In genomic region chr4:149465941-149466340, GRCh38 we compare ENCODE assay signal across 24 cellular contexts.
A peak's percentile ranks its signal among the peaks of the same experiment; 100 is the strongest.
DNase-seq lines count a peak whose midpoint lies in the region; ATAC-seq, FAIRE-seq and TF ChIP-seq lines count a peak whose summit lies in the region.
"Had no signal": no experiment of that assay in that cellular context is flagged by ENCODE, and none has a peak within 500 bp of the region (broad histone marks: within the 10 kb centered on the region; RNA-seq: fewer than 3 reads in every experiment).

No MANE protein-coding gene starts in this region.

- intact Hi-C loops in IMR-90 (cut with micrococcal nuclease) (no loop called here), HepG2 (cut with micrococcal nuclease; ENCODE audit: unreplicated experiment) (no loop called here)

- no peaks in the 10 kb centered on the region for H3K4me1 ChIP-seq in IMR-90 (ENCODE audit: control insufficient read depth, insufficient read depth, low read length)
- H3K4me1 ChIP-seq in HepG2 (ENCODE audit: insufficient read depth, low read length), result no peaks in the 10 kb centered on the region
- H3K4me1 ChIP-seq: SJCRH30, suprapubic skin, uterus had no signal

- H3K23ac ChIP-seq in IMR-90 (ENCODE audit: low read depth, low read length), result no peak overlapping the region

- TF ChIP-seq RAD21 in IMR-90 (IDR thresholded peaks at IDR 0.05; ENCODE audit: low read length), result no peak
- no peak for TF ChIP-seq RAD21 in HepG2 (CRISPR knock-in tag; IDR thresholded peaks at IDR 0.05)

- H3K9ac ChIP-seq in IMR-90 (ENCODE audit: low read depth, low read length), result no peak overlapping the region
- H3K9ac ChIP-seq in HepG2 (ENCODE audit: insufficient read depth, low read depth, low read length), result no peak overlapping the region

- no peaks in the 10 kb centered on the region for H3K36me3 Mint-ChIP-seq in activated T-cell treated with anti-CD3 and anti-CD28 coated beads, Interleukin-2, amount 50 U/mL, for 24 hours (ENCODE audit: low read depth)
- H3K36me3 Mint-ChIP-seq: CD14-positive monocyte, mesothelial cell of epicardium had no signal

- TF ChIP-seq POLR2A in IMR-90 (IDR thresholded peaks at IDR 0.05; ENCODE audit: low read depth, low read length) (no peak), HepG2 (IDR thresholded peaks at IDR 0.05; ENCODE audit: insufficient read depth in 1 of 2, low read depth in 2 of 2, low read length in 2 of 2) (no peak)

- in situ Hi-C loops in IMR-90 (cut with MboI; ENCODE audit: low sequenced_read_pairs), result no loop called here
- in situ Hi-C loops in HepG2 (cut with HindIII; ENCODE audit: extremely low pct_ligation_motif_present, low pct_unique_long_range_greater_than_20kb), result no loop called here

- no peak overlapping the region for H3K27ac Mint-ChIP-seq in activated T-cell treated with anti-CD3 and anti-CD28 coated beads, Interleukin-2, amount 50 U/mL, for 24 hours
- H3K27ac Mint-ChIP-seq: CD14-positive monocyte; mesothelial cell of epicardium; nephron; T-helper 1 cell treated with Interleukin-12 subunit alpha and Interleukin-12 subunit beta and Interleukin-4 antibody, amounts not matched to agents 30 μg/mL and 1 μg/mL, for 36 hours had no signal

- no peaks in the 10 kb centered on the region for H3K27me3 Mint-ChIP-seq in activated T-cell treated with anti-CD3 and anti-CD28 coated beads, Interleukin-2, amount 50 U/mL, for 24 hours

- 40% methylated on average over 1 of the region's 1 CpG; no CpG with 5 or more reads in 1 of the 2 experiments for WGBS in IMR-90 (ENCODE audit: extremely low coverage in 2 of 2, insufficient read length in 1 of 2), 2 experiments
- 4% methylated on average over 1 of the region's 1 CpG for WGBS in HepG2 (ENCODE audit: low lambda C conversion rate)

- H3K36me3 ChIP-seq in BJ (ENCODE audit: control insufficient read depth, insufficient read depth, low read length), result no peaks in the 10 kb centered on the region
- no peaks in the 10 kb centered on the region for H3K36me3 ChIP-seq in IMR-90 (ENCODE audit: control insufficient read depth, insufficient read depth, low read length)
- H3K36me3 ChIP-seq in HepG2 (replicated peaks in 1 of 2; ENCODE audit: control insufficient read depth in 1 of 2, insufficient read depth in 2 of 2, low read length in 2 of 2), result no peaks in the 10 kb centered on the region
- H3K36me3 ChIP-seq: SJCRH30, suprapubic skin, uterus, WERI-Rb-1 had no signal

- H3K79me1 ChIP-seq in IMR-90 (ENCODE audit: low read depth in 1 of 2, low read length in 2 of 2), result no peaks in the 10 kb centered on the region

- H2BK15ac ChIP-seq in IMR-90 (ENCODE audit: low read depth, low read length), result no peak overlapping the region

- no peak overlapping the region for H2BK5ac ChIP-seq in IMR-90 (ENCODE audit: low read depth, low read length, poor library complexity, severe bottlenecking)

- no peak overlapping the region for H4K5ac ChIP-seq in IMR-90 (ENCODE audit: low read depth, low read length)

- no peak for TF ChIP-seq EP300 in HepG2 (IDR thresholded peaks at IDR 0.05; ENCODE audit: low read depth in 2 of 2, low read length in 2 of 2)
- no peak for TF ChIP-seq EP300 in HepG2 (CRISPR knock-in tag; IDR thresholded peaks at IDR 0.05; ENCODE audit: borderline replicate concordance)

- dilution Hi-C loops in IMR-90 (cut with HindIII; ENCODE audit: low sequenced_read_pairs, unreplicated experiment), result no loop called here

- H2AK9ac ChIP-seq in IMR-90 (replicated peaks; ENCODE audit: low read depth, low read length, poor library complexity), result no peak overlapping the region

- FAIRE-seq in HepG2 (lab: Jason Lieb, UNC), result no peak

- DNase-seq in BJ (ENCODE audit: low read depth) (peak; percentile 4), IMR-90 (peak; percentile 18), epithelial cell of esophagus (ENCODE audit: low read depth) (peak; percentile 87), HepG2 (ENCODE audit: low spot score) (no peak), NCI-H510A treated with DMSO at 0.1 percent for 48 hours (lab: John Stamatoyannopoulos, UW) (no peak)
- no peak for DNase-seq in activated T-cell treated with anti-CD3 and anti-CD28 coated beads, Interleukin-2, amount 50 U/mL, for 24 hours
- DNase-seq in stimulated activated naive CD4-positive, alpha-beta T cell treated with Interleukin-2 at 50 U/mL for 16 hours (lab: John Stamatoyannopoulos, UW), result no peak
- DNase-seq: ACHN; activated CD4-positive, alpha-beta T cell treated with anti-CD3 and anti-CD28 coated beads, Interleukin-2, amount 50 U/mL, for 4 hours; amniotic stem cell; DMS153; effector CD4-positive, alpha-beta T cell; left cardiac atrium; NCI-H1105 treated with DMSO at 0.1 percent for 48 hours; NCI-H526; SJCRH30; uterus; WERI-Rb-1 had no signal

- no peak for TF ChIP-seq CTCF in BJ (IDR thresholded peaks at IDR 0.05; ENCODE audit: insufficient read depth, low read depth, low read length)
- no peak for TF ChIP-seq CTCF in IMR-90 (conservative IDR thresholded peaks at IDR 0.05; ENCODE audit: low read depth, low read length)
- no peak for TF ChIP-seq CTCF in epithelial cell of esophagus (IDR thresholded peaks at IDR 0.05; ENCODE audit: insufficient read depth, low read depth, low read length, missing control alignments)
- TF ChIP-seq CTCF in HepG2 (CRISPR knock-in tag; IDR thresholded peaks at IDR 0.05), result no peak

- H3K9me3 ChIP-seq in IMR-90 (ENCODE audit: control insufficient read depth, insufficient read depth, low read length) (no peaks in the 10 kb centered on the region), HepG2 (ENCODE audit: low read length) (peaks cover 50% of the 10 kb centered on the region)
- H3K9me3 ChIP-seq: SJCRH30, uterus had no signal

- no peak overlapping the region for H2AFZ ChIP-seq in IMR-90 (replicated peaks; ENCODE audit: low read length, poor library complexity)
- no peak overlapping the region for H2AFZ ChIP-seq in HepG2 (ENCODE audit: low read length)

- no peak overlapping the region for H3K4ac ChIP-seq in IMR-90 (ENCODE audit: low read depth, low read length)

- H2BK20ac ChIP-seq in IMR-90 (ENCODE audit: low read depth, low read length), result no peak overlapping the region

- H3K4me1 Mint-ChIP-seq in activated T-cell treated with anti-CD3 and anti-CD28 coated beads, Interleukin-2, amount 50 U/mL, for 24 hours (ENCODE audit: low read depth), result no peaks in the 10 kb centered on the region
- H3K4me1 Mint-ChIP-seq: CD14-positive monocyte, mesothelial cell of epicardium, nephron had no signal

- POLR2A ChIA-PET in BJ (lab: Charles Lee), result no interaction called here
- POLR2A ChIA-PET in IMR-90 (lab: Charles Lee; ENCODE audit: unreplicated experiment), result no interaction called here
- POLR2A ChIA-PET in HepG2 (lab: Yijun Ruan, JAX), result no interaction called here

- no peak overlapping the region for H4K91ac ChIP-seq in IMR-90 (ENCODE audit: insufficient read depth, low read depth, low read length)

- H2BK120ac ChIP-seq in IMR-90 (ENCODE audit: low read depth, low read length), result no peak overlapping the region

- no peak overlapping the region for H3K18ac ChIP-seq in IMR-90 (ENCODE audit: low read depth, low read length)

- H3K9me1 ChIP-seq in IMR-90 (ENCODE audit: insufficient read depth, low read length), result no peaks in the 10 kb centered on the region

- ATAC-seq in IMR-90 (ENCODE audit: low read depth), result no peak
- no peak for ATAC-seq in HepG2
- no peak for ATAC-seq in HG03108 (IDR thresholded peaks at IDR 0.05; ENCODE audit: unreplicated experiment)
- ATAC-seq: left cardiac atrium had no signal

- no peak overlapping the region for H3K4me3 ChIP-seq in BJ (ENCODE audit: low read depth, low read length)
- H3K4me3 ChIP-seq in IMR-90 (ENCODE audit: insufficient read depth, low read depth, low read length), result no peak overlapping the region
- no peak overlapping the region for H3K4me3 ChIP-seq in epithelial cell of esophagus (ENCODE audit: low read length)
- H3K4me3 ChIP-seq in HepG2 (replicated peaks in 1 of 3; ENCODE audit: insufficient read depth in 1 of 3, low read depth in 2 of 3, low read length in 3 of 3), result no peak overlapping the region
- H3K4me3 ChIP-seq: SJCRH30, suprapubic skin, uterus had no signal

- CTCF ChIA-PET in BJ (lab: Yijun Ruan, JAX), result interaction anchor here (0.6 kb wide), 1 partner anchor 26 kb away, joined by 3 read pairs; no protein-coding TSS in a partner anchor
- CTCF ChIA-PET in IMR-90 (lab: Yijun Ruan, JAX), result no interaction called here
- CTCF ChIA-PET in HepG2 (lab: Yijun Ruan, JAX; ENCODE audit: low intra/inter-chr PET ratio, low total read pairs), result no interaction called here

- H3K27me3 ChIP-seq in BJ (ENCODE audit: control insufficient read depth, insufficient read depth, low read length), result no peaks in the 10 kb centered on the region
- no peaks in the 10 kb centered on the region for H3K27me3 ChIP-seq in IMR-90 (ENCODE audit: control insufficient read depth, insufficient read depth, low read length)
- H3K27me3 ChIP-seq in HepG2 (ENCODE audit: control insufficient read depth in 1 of 2, insufficient read depth in 2 of 2, low read length in 2 of 2), result no peaks in the 10 kb centered on the region; a peak in 1 of 5 replicates
- H3K27me3 ChIP-seq: SJCRH30, suprapubic skin, uterus had no signal

- H3K4me2 ChIP-seq in IMR-90 (ENCODE audit: low read depth, low read length) (no peak overlapping the region), HepG2 (ENCODE audit: low read depth, low read length) (no peak overlapping the region)

- no peak overlapping the region for H3K56ac ChIP-seq in IMR-90 (ENCODE audit: extremely low read depth, insufficient read depth, low read length)

- H3K4me3 Mint-ChIP-seq in activated T-cell treated with anti-CD3 and anti-CD28 coated beads, Interleukin-2, amount 50 U/mL, for 24 hours, result no peak overlapping the region
- H3K4me3 Mint-ChIP-seq: CD14-positive monocyte; mesothelial cell of epicardium; nephron; T-helper 1 cell treated with Interleukin-12 subunit alpha and Interleukin-12 subunit beta and Interleukin-4 antibody, amounts not matched to agents 30 μg/mL and 1 μg/mL, for 36 hours had no signal

- no peaks in the 10 kb centered on the region for H3K79me2 ChIP-seq in HepG2 (ENCODE audit: insufficient read depth, low read length)

- BruUV-seq in IMR-90 (replicated peaks; lab: Mats Ljungman, UMichigan), result no TSS peak
- BruUV-seq in HepG2 (replicated peaks; lab: Mats Ljungman, UMichigan), result no TSS peak

- H3K27ac ChIP-seq in IMR-90 (ENCODE audit: insufficient read depth, low read length) (no peak overlapping the region), HepG2 (ENCODE audit: extremely low read length, insufficient read depth, low read length) (no peak overlapping the region)
- H3K27ac ChIP-seq: SJCRH30, suprapubic skin, uterus, WERI-Rb-1 had no signal

- H4K8ac ChIP-seq in IMR-90 (ENCODE audit: low read depth in 2 of 2, low read length in 2 of 2), result no peak overlapping the region

- peaks cover 7% of the 10 kb centered on the region for H3K9me3 Mint-ChIP-seq in activated T-cell treated with anti-CD3 and anti-CD28 coated beads, Interleukin-2, amount 50 U/mL, for 24 hours

- no peak overlapping the region for H3K14ac ChIP-seq in IMR-90 (replicated peaks; ENCODE audit: low read depth, low read length)

- H4K20me1 ChIP-seq in IMR-90 (ENCODE audit: insufficient read depth, low read length), result no peaks in the 10 kb centered on the region
- H4K20me1 ChIP-seq in HepG2 (ENCODE audit: insufficient read depth, low read length), result no peaks in the 10 kb centered on the region

- H2AK5ac ChIP-seq in IMR-90 (ENCODE audit: low read depth, low read length), result no peak overlapping the region

TF ChIP-seq in IMR-90, 13 proteins besides CTCF, POLR2A, EP300 and RAD21 (continues in another document):
- no peak for TF ChIP-seq NFE2L2 (IDR thresholded peaks at IDR 0.05; ENCODE audit: low read depth, low read length)

Comparison
In these comparisons a context has a peak if more than half of its experiments do, and no peak if none do; other contexts are left out.
1. DNase-seq: peak in BJ (single experiment), IMR-90 (single experiment) and epithelial cell of esophagus (single experiment); none in HepG2 (single experiment), activated T-cell treated with anti-CD3 and anti-CD28 coated beads, Interleukin-2, amount 50 U/mL, for 24 hours (single experiment), NCI-H510A treated with DMSO at 0.1 percent for 48 hours (single experiment) and stimulated activated naive CD4-positive, alpha-beta T cell treated with Interleukin-2 at 50 U/mL for 16 hours (single experiment).